Comparison of ENCODE assay signal across 19 cellular contexts in genomic region chr6:154030646-154031045, GRCh38.
"Had no signal": no experiment of that assay in that cellular context is flagged by ENCODE, and none has a peak within 500 bp of the region (broad histone marks: within the 10 kb centered on the region; RNA-seq: fewer than 3 reads in every experiment).

No MANE protein-coding gene starts in this region.

- DNase-seq: occipital lobe; ovary; posterior cingulate gyrus; psoas muscle; right cardiac atrium; right lobe of liver; sigmoid colon; small intestine; stimulated activated CD4-positive, alpha-beta T cell treated with anti-CD3 and anti-CD28 coated beads, Interleukin-15, amount 100 ng/mL, for 24 hours; stimulated activated CD4-positive, alpha-beta T cell treated with anti-CD3 and anti-CD28 coated beads, Interleukin-2, amount 100 ng/mL, for 24 hours; stimulated activated CD4-positive, alpha-beta T cell treated with anti-CD3 and anti-CD28 coated beads, Interleukin-2, amount 100 ng/mL, for 48 hours; stimulated activated CD4-positive, alpha-beta T cell treated with anti-CD3 and anti-CD28 coated beads, Interleukin-4, amount 100 ng/mL, for 24 hours; stimulated activated naive B cell treated with anti-CD40 and anti-IgM and Interleukin-4, amounts not matched to agents 10 μg/mL and 1 μg/mL and 100 μg/mL, for 72 hours; stimulated activated naive CD4-positive, alpha-beta T cell treated with Interleukin-2 at 50 U/mL for 16 hours; stomach; thyroid gland; trophoblast cell; upper lobe of left lung had no signal

- ATAC-seq: psoas muscle; right cardiac atrium; right lobe of liver; stimulated activated effector memory CD8-positive, alpha-beta T cell treated with anti-CD3 and anti-CD28 coated beads, Interleukin-12 subunit alpha, Interleukin-12 subunit beta, amount 100 ng/mL, for 72 hours; stimulated activated naive B cell treated with anti-CD40 and anti-IgM and Interleukin-4, amounts not matched to agents 10 μg/mL and 1 μg/mL and 100 μg/mL, for 72 hours had no signal
